13 cellular contexts compared by ENCODE assay signal in genomic region chr1:180309338-180309737, GRCh38.
DNase-seq lines count a peak whose midpoint lies in the region; ATAC-seq and TF ChIP-seq lines count a peak whose summit lies in the region.
"Had no signal": no experiment of that assay in that cellular context is flagged by ENCODE, and none has a peak within 500 bp of the region (broad histone marks: within the 10 kb centered on the region; RNA-seq: fewer than 3 reads in every experiment).

No MANE protein-coding gene starts in this region.

- H3K4me3 ChIP-seq in GM23338 (no peak overlapping the region), SK-N-SH (ENCODE audit: low read depth in 2 of 2, low read length in 1 of 2) (no peak overlapping the region), fibroblast of villous mesenchyme (ENCODE audit: low read depth, low read length) (no peak overlapping the region), skeletal muscle satellite cell (ENCODE audit: low read length) (no peak overlapping the region), MG63 (no peak overlapping the region)
- H3K4me3 ChIP-seq: uterus had no signal

- no peaks in the 10 kb centered on the region for H3F3A ChIP-seq in GM23338 (replicated peaks; ENCODE audit: low read depth)
- peaks cover 17% of the 10 kb centered on the region for H3F3A ChIP-seq in SK-N-SH (replicated peaks; ENCODE audit: insufficient read depth)

- H3K9me3 Mint-ChIP-seq in GM23338: no peaks in the 10 kb centered on the region

- H3K36me3 ChIP-seq in GM23338 (ENCODE audit: insufficient read depth) (no peaks in the 10 kb centered on the region), SK-N-SH (replicated peaks in 1 of 2; ENCODE audit: control insufficient read depth in 1 of 2, insufficient read depth in 2 of 2, low read length in 1 of 2) (peaks cover 0 to 20% of the 10 kb centered on the region in 2 experiments), skeletal muscle satellite cell (ENCODE audit: insufficient read depth, low read length) (peaks cover 7% of the 10 kb centered on the region), MG63 (peaks cover 9% of the 10 kb centered on the region)
- H3K36me3 ChIP-seq: uterus had no signal

- H3K4me3 Mint-ChIP-seq in GM23338: no peak overlapping the region
- H3K4me3 Mint-ChIP-seq: central memory CD8-positive, alpha-beta T cell had no signal

- H3K27me3 ChIP-seq in GM23338 (ENCODE audit: insufficient read depth) (no peaks in the 10 kb centered on the region), SK-N-SH (ENCODE audit: insufficient read depth) (no peaks in the 10 kb centered on the region), skeletal muscle satellite cell (ENCODE audit: control insufficient read depth, insufficient read depth, low read length) (no peaks in the 10 kb centered on the region), MG63 (no peaks in the 10 kb centered on the region)
- H3K27me3 ChIP-seq: uterus had no signal

- no peak overlapping the region for H2AFZ ChIP-seq in GM23338
- H2AFZ ChIP-seq in SK-N-SH (ENCODE audit: low read depth): no peak overlapping the region

- TF ChIP-seq RAD21 in SK-N-SH (IDR thresholded peaks at IDR 0.05; ENCODE audit: low read length): no peak

- TF ChIP-seq CTCF in GM23338 (conservative IDR thresholded peaks at IDR 0.05; ENCODE audit: low read depth in 2 of 2): no peak
- TF ChIP-seq CTCF in SK-N-SH (IDR thresholded peaks at IDR 0.05): no peak
- TF ChIP-seq CTCF in fibroblast of villous mesenchyme (IDR thresholded peaks at IDR 0.05; ENCODE audit: insufficient read depth, low read depth, low read length): no peak

- no peaks in the 10 kb centered on the region; the same call in 2 of the 3 replicates for H3K36me3 Mint-ChIP-seq in GM23338 (ENCODE audit: low read depth)

- POLR2A ChIA-PET in SK-N-SH (lab: Yijun Ruan, JAX): no interaction called here

- no peak overlapping the region; the same call in 1 of the 2 replicates for H3K9ac ChIP-seq in SK-N-SH
- no peak overlapping the region for H3K9ac ChIP-seq in skeletal muscle satellite cell (ENCODE audit: low read depth, low read length)

- H3K4me1 ChIP-seq in GM23338 (ENCODE audit: insufficient read depth) (peaks cover 14% of the 10 kb centered on the region), SK-N-SH (ENCODE audit: control insufficient read depth in 1 of 2, insufficient read depth in 2 of 2, low read depth in 1 of 2, low read length in 1 of 2) (no peaks in the 10 kb centered on the region; a peak in 2 of 4 replicates), skeletal muscle satellite cell (ENCODE audit: control insufficient read depth, insufficient read depth, low read length) (peaks cover 13% of the 10 kb centered on the region)
- H3K4me1 ChIP-seq: uterus had no signal

- H4K20me1 ChIP-seq in GM23338 (replicated peaks; ENCODE audit: insufficient read depth) (no peaks in the 10 kb centered on the region), SK-N-SH (ENCODE audit: insufficient read depth) (no peaks in the 10 kb centered on the region)

- CTCF ChIA-PET in SK-N-SH (lab: Yijun Ruan, JAX): no interaction called here

- no peak for TF ChIP-seq EP300 in SK-N-SH (IDR thresholded peaks at IDR 0.05; ENCODE audit: borderline replicate concordance in 1 of 2, low read depth in 1 of 2, low read length in 1 of 2)

- H3K4me2 ChIP-seq in GM23338 (no peak overlapping the region), SK-N-SH (no peak overlapping the region), skeletal muscle satellite cell (ENCODE audit: low read length) (peak overlapping the region; percentile 26)

- ATAC-seq in GM23338: no peak

- H3K79me2 ChIP-seq in GM23338 (replicated peaks; ENCODE audit: insufficient read depth) (no peaks in the 10 kb centered on the region), SK-N-SH (ENCODE audit: insufficient read depth) (no peaks in the 10 kb centered on the region)

- WGBS in SK-N-SH (ENCODE audit: low lambda C conversion rate): 76% methylated on average over 1 of the region's 1 CpG

- H3K9me2 ChIP-seq in GM23338 (ENCODE audit: insufficient read depth) (no peaks in the 10 kb centered on the region), SK-N-SH (no peaks in the 10 kb centered on the region)

- H3K4me1 Mint-ChIP-seq in GM23338: peaks cover 11% of the 10 kb centered on the region; the same call in 2 of the 3 replicates
- H3K4me1 Mint-ChIP-seq: central memory CD8-positive, alpha-beta T cell had no signal

- DNase-seq in GM23338 (ENCODE audit: low spot score) (no peak), SK-N-SH (no peak), fibroblast of villous mesenchyme (ENCODE audit: low read depth) (peak; percentile 28), MG63 (no peak), NK-92 (lab: John Stamatoyannopoulos, UW; ENCODE audit: unreplicated experiment) (no peak), NCI-H1417 (lab: John Stamatoyannopoulos, UW) (no peak)
- DNase-seq: activated CD4-positive, alpha-beta T cell treated with anti-CD3 and anti-CD28 coated beads for 1 hour; DND-41; glutamatergic neuron; stimulated activated CD4-positive, alpha-beta T cell treated with anti-CD3 and anti-CD28 coated beads, Interleukin-12 subunit alpha, Interleukin-12 subunit beta, amount 100 ng/mL, for 4 hours; uterus had no signal

- H3K27ac ChIP-seq in GM23338 (ENCODE audit: low read depth) (peak overlapping the region; percentile 29; the same call in 1 of the 2 replicates), SK-N-SH (ENCODE audit: low read depth in 2 of 2, low read length in 1 of 2) (peak overlapping the region in 1 of 2 experiments; percentile 66; a peak in 3 of 4 replicates)
- H3K27ac ChIP-seq: uterus had no signal

- H3K9me3 ChIP-seq in SK-N-SH (no peaks in the 10 kb centered on the region), skeletal muscle satellite cell (replicated peaks; ENCODE audit: low read length) (no peaks in the 10 kb centered on the region), MG63 (peaks cover 3% of the 10 kb centered on the region; the same call in 1 of the 2 replicates)
- H3K9me3 ChIP-seq: uterus had no signal

- H3K27ac Mint-ChIP-seq in GM23338: peak overlapping the region; percentile 68

- H3K27me3 Mint-ChIP-seq in GM23338 (ENCODE audit: insufficient read depth, low read depth, poor library complexity): no peaks in the 10 kb centered on the region
- H3K27me3 Mint-ChIP-seq: central memory CD8-positive, alpha-beta T cell had no signal

TF ChIP-seq in GM23338, 12 proteins besides CTCF, POLR2A, EP300 and RAD21 (continues in another document):
- TF ChIP-seq ETS1 (IDR thresholded peaks at IDR 0.05) (no peak), ZNF114 (CRISPR knock-in tag; IDR thresholded peaks at IDR 0.05) (no peak)

TF ChIP-seq in SK-N-SH, 30 proteins besides CTCF, POLR2A, EP300 and RAD21 (continues in another document):
- peak; percentile 35; the same call in 1 of the 2 replicates for TF ChIP-seq TCF12 (IDR thresholded peaks at IDR 0.05)
- TF ChIP-seq TAF1 (IDR thresholded peaks at IDR 0.05; ENCODE audit: borderline replicate concordance, low read depth, low read length): no peak
- no peak for TF ChIP-seq CHD2 (IDR thresholded peaks at IDR 0.05; ENCODE audit: low read length, partially characterized antibody)
- no peak for TF ChIP-seq NFIC (IDR thresholded peaks at IDR 0.05; ENCODE audit: borderline replicate concordance)
- no peak for TF ChIP-seq REST (IDR thresholded peaks at IDR 0.05; ENCODE audit: low read depth, low read length)
- no peak for TF ChIP-seq MEF2A (IDR thresholded peaks at IDR 0.05; ENCODE audit: borderline replicate concordance, low read depth)
- no peak for TF ChIP-seq MXI1 (IDR thresholded peaks at IDR 0.05; ENCODE audit: low read depth, low read length)
- TF ChIP-seq TEAD4 (IDR thresholded peaks at IDR 0.05; ENCODE audit: borderline replicate concordance, insufficient read depth): no peak
- no peak for TF ChIP-seq NRF1 (IDR thresholded peaks at IDR 0.05; ENCODE audit: low read depth, low read length)
- TF ChIP-seq PBX3 (IDR thresholded peaks at IDR 0.05): peak; percentile 76
- peak; percentile 74 for TF ChIP-seq JUND (IDR thresholded peaks at IDR 0.05)
